6 cellular contexts compared by ENCODE assay signal in the genomic region with DNA sequence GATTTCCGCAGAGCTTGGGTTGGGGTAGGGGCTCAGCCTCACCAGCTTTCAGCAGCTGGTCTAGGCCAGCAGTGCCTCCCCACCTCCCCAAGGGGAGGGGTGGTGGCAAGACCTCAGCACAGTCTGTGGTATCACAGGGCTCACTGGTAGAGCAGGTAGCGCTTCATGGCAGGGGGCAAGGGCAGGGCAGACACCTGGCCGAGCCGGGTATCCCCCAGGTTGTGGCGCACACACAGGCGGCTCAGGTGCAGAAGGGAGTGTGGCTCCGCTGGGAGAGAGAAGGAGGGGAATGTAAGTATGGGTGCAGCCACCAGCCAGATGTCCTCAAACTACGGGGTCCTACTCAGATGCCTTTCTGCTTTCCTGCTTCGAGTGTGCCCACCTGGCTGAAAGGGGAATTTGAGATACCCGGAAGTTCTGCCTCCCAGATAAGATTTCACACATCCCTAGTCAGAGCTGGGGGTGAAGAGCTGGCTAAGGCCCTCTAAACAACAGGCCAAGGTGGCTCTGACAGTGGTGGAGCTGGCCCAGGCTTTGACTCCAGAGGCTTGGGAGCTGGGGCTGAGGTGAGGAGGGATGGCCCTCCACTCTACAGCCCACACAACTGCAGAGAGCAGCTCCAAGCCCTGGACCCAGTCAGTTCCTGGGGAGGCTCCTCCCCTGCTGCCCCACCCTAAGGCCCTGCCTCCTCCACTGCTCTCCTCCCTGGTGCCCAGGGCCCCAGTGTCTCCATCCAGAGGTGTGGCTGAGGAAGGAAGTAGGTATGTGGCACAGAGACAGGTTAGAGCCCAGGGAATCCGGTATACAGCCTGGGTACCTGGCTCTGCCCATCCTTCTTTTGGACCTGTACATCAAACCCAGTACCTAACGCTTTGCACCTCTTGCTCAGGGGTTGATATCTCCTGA. TPM values are rescaled to one million over a fixed set of nuclear protein-coding genes. Genes with fewer than 3 reads are reported as not detected.
DNase-seq lines count a peak whose midpoint lies in the region; ATAC-seq, FAIRE-seq and TF ChIP-seq lines count a peak whose summit lies in the region.

No MANE protein-coding gene starts in this region.

- H3K4me3 ChIP-seq in K562, result peak overlapping the region; percentile 73

- no peak for TF ChIP-seq RAD21 in K562 (CRISPR knock-in tag; conservative IDR thresholded peaks at IDR 0.05 in 1 of 2, IDR thresholded peaks at IDR 0.05 in 1 of 2)

- peak overlapping the region; percentile 87 to 92 for H3K4me3 Mint-ChIP-seq in CD14-positive monocyte
- peak overlapping the region; percentile 87 to 95 (median 95) for H3K4me3 Mint-ChIP-seq in nephron

- H3K9me3 Mint-ChIP-seq in CD14-positive monocyte, result no peaks in the 10 kb centered on the region
- no peaks in the 10 kb centered on the region for H3K9me3 Mint-ChIP-seq in nephron

- H3K9ac ChIP-seq in K562 (ENCODE audit: insufficient read depth in 1 of 2, low read depth in 2 of 2, low read length in 2 of 2), result peak overlapping the region in 1 of 2 experiments; percentile 53; a peak in 2 of 4 replicates

- TF ChIP-seq CTCF in CD14-positive monocyte (IDR thresholded peaks at IDR 0.05) (no peak), K562 (IDR thresholded peaks at IDR 0.05 in 2 of 3, conservative IDR thresholded peaks at IDR 0.05 in 1 of 3; ENCODE audit: insufficient read depth in 2 of 3, low read depth in 1 of 3, low read length in 3 of 3) (no peak), nephron (IDR thresholded peaks at IDR 0.05; ENCODE audit: unreplicated experiment in 3 of 3) (no peak)

- CTCF ChIA-PET in K562 (lab: Yijun Ruan, JAX; ENCODE audit: low intra/inter-chr PET ratio), result interaction anchor here (0.6 to 0.7 kb wide), 2 partner anchors 112 to 171 kb away, joined by 3 to 4 read pairs; no protein-coding TSS in a partner anchor

- TF ChIP-seq EP300 in K562 (IDR thresholded peaks at IDR 0.05; ENCODE audit: low read length), result no peak

- H3K9me1 ChIP-seq in K562 (ENCODE audit: control insufficient read depth, insufficient read depth, low read length), result no peaks in the 10 kb centered on the region

- WGBS in K562 (ENCODE audit: insufficient coverage, low coverage, missing lambda C conversion rate), result 66% methylated on average over 9 of the region's 12 CpGs

- peaks cover 37 to 62% of the 10 kb centered on the region in 2 experiments; a peak in 4 of 5 replicates for H3K4me1 ChIP-seq in K562 (replicated peaks in 1 of 2; ENCODE audit: control insufficient read depth in 2 of 2, insufficient read depth in 2 of 2, low read length in 2 of 2)

- ATAC-seq in K562 (peak; percentile 50), GM19023 (IDR thresholded peaks at IDR 0.05; ENCODE audit: unreplicated experiment) (no peak), HG02798 (IDR thresholded peaks at IDR 0.05; ENCODE audit: poor library complexity, unreplicated experiment) (no peak)

- H3K9me3 ChIP-seq in K562 (replicated peaks; ENCODE audit: control insufficient read depth, insufficient read depth, low read depth, low read length), result no peaks in the 10 kb centered on the region

- peaks cover 47% of the 10 kb centered on the region for H4K20me1 ChIP-seq in K562 (replicated peaks; ENCODE audit: control insufficient read depth, insufficient read depth, low read length)

- TF ChIP-seq POLR2A in K562 (conservative IDR thresholded peaks at IDR 0.05), result peak; percentile 70

- H3K36me3 ChIP-seq in K562 (ENCODE audit: control insufficient read depth, insufficient read depth, low read length), result peaks cover 42% of the 10 kb centered on the region

- in situ Hi-C loops in K562 (cut with MboI), result no loop called here

- H3K27me3 ChIP-seq in K562 (ENCODE audit: control insufficient read depth in 2 of 2, insufficient read depth in 2 of 2, low read length in 2 of 2), result no peaks in the 10 kb centered on the region

- POLR2A ChIA-PET in K562 (lab: Yijun Ruan, JAX), result interaction anchor here (0.5 to 11.3 kb wide), 16 partner anchors 8 to 368 kb away, joined by 3 to 174 read pairs (median 4); partner anchors contain the start of genes C12orf57, CDCA3, RNU7-1 and USP5

- H2AFZ ChIP-seq in K562 (ENCODE audit: low read depth, low read length), result no peak overlapping the region

- H3K4me1 Mint-ChIP-seq in CD14-positive monocyte (peaks cover 65% of the 10 kb centered on the region), nephron (peaks cover 40% of the 10 kb centered on the region)

- H3K79me2 ChIP-seq in K562 (ENCODE audit: control insufficient read depth, insufficient read depth, low read length), result peaks cover 64% of the 10 kb centered on the region

- intact Hi-C loops in CD14-positive monocyte (cut with micrococcal nuclease) (loop anchor here (5.0 kb wide), 3 partner anchors 36 to 91 kb away; partner anchors contain the start of genes C12orf57 (in 1 of the 2) and RNU7-1 (in 1 of the 2)), K562 (cut with micrococcal nuclease) (no loop called here)

- no peak for DNase-seq in CD14-positive monocyte (ENCODE audit: low spot score)
- peak; percentile 81 for DNase-seq in LoVo (ENCODE audit: low spot score)
- DNase-seq in K562 (ENCODE audit: extremely low read depth in 1 of 4, low spot score in 3 of 4), result peak in 3 of 4 experiments; percentile 21 to 71 (median 46)

- H3K27me3 Mint-ChIP-seq in CD14-positive monocyte (ENCODE audit: low read depth in 3 of 3) (peaks cover 0 to 3% (median 0%) of the 10 kb centered on the region in 3 donors), nephron (ENCODE audit: low read depth) (peaks cover 7% of the 10 kb centered on the region)

- H3K4me2 ChIP-seq in K562 (ENCODE audit: insufficient read depth, low read length), result peak overlapping the region; percentile 88

- no peak for FAIRE-seq in K562 (lab: Jason Lieb, UNC)

- H3K27ac ChIP-seq in K562 (ENCODE audit: extremely low read depth, low read depth, low read length), result peak overlapping the region; percentile 31; the same call in 1 of the 3 replicates

- H3K36me3 Mint-ChIP-seq in CD14-positive monocyte (peaks cover 26 to 38% of the 10 kb centered on the region in 2 donors), nephron (ENCODE audit: low read depth) (peaks cover 29% of the 10 kb centered on the region)

- peak overlapping the region in 4 of 7 donors; percentile 18 to 81 (median 49) for H3K27ac Mint-ChIP-seq in CD14-positive monocyte
- H3K27ac Mint-ChIP-seq in nephron, result peak overlapping the region in 2 of 3 experiments; percentile 25 to 74

- BruUV-seq in K562 (replicated peaks; lab: Mats Ljungman, UMichigan), result no TSS peak

RNA-seq across cellular contexts. Expression of gene SPSB2, which starts 1.8 kb away (rescaled TPM):
- polyA plus RNA-seq in CD14-positive monocyte (1 to 10 TPM; 6.6 to 6.9 TPM), K562 (2011; rRNA removed) (1.9 and 3.0 TPM in 2 replicates), K562 (2014; fragmentation: Illumina TruSeq; extraction: Trizol) (1.4 and 5.5 TPM in 2 replicates), K562 (2014; fragmentation: Nextera tagmentation; extraction: Ambion mirVana) (under 1 TPM; 0.10 to 0.29 TPM), K562 (2014; rRNA removed) (10.5 and 13.7 TPM in 2 replicates)
- total RNA-seq in K562 (2011; cell fraction: chromatin; rRNA removed; ENCODE audit: low replicate concordance), result 1.5 and 5.5 TPM in 2 replicates
- total RNA-seq in K562 (2011; cell fraction: nucleolus; rRNA removed), result 4.5 and 5.3 TPM in 2 replicates
- total RNA-seq in K562 (2011; cell fraction: nucleoplasm; rRNA removed), result 4.0 and 5.6 TPM in 2 replicates
- total RNA-seq in K562 (2014; rRNA removed) (8.9 and 10.6 TPM in 2 replicates), K562 (2014; rRNA removed; fragmentation: Illumina TruSeq; extraction: Trizol) (1.3 and 1.6 TPM in 2 replicates), K562 (2015; rRNA removed; fragmentation: Illumina TruSeq; extraction: Trizol) (7.2 and 7.9 TPM in 2 replicates), K562 (2021) (7.5 and 9.4 TPM in 2 replicates)
- 5.1 and 8.3 TPM in 2 replicates for polyA plus RNA-seq in K562 (2011; cell fraction: cytosol; rRNA removed)
- polyA plus RNA-seq in K562 (2011; cell fraction: nucleus; rRNA removed), result 5.3 and 7.2 TPM in 2 replicates
- 5.7 and 6.2 TPM in 2 replicates for polyA plus RNA-seq in K562 (2012)
- polyA minus RNA-seq in K562 (2011; rRNA and poly(A)+ RNA removed), result 0.70 and 1.5 TPM in 2 replicates
- polyA minus RNA-seq in K562 (2011; cell fraction: cytosol; rRNA and poly(A)+ RNA removed), result 2.0 and 2.5 TPM in 2 replicates
- 4.8 and 6.1 TPM in 2 replicates for polyA minus RNA-seq in K562 (2011; cell fraction: nucleus; rRNA and poly(A)+ RNA removed)

RNA-seq across cellular contexts. Expression of gene TPI1, which starts 4.0 kb away (rescaled TPM):
- polyA plus RNA-seq in CD14-positive monocyte (100 to 1,000 TPM; 764 to 839 TPM), K562 (2011; rRNA removed) (1,939 and 1,978 TPM in 2 replicates), K562 (2014; fragmentation: Illumina TruSeq; extraction: Trizol) (1,007 and 1,220 TPM in 2 replicates), K562 (2014; fragmentation: Nextera tagmentation; extraction: Ambion mirVana) (1,000 to 10,000 TPM; 4,965 to 4,971 TPM), K562 (2014; rRNA removed) (764 and 829 TPM in 2 replicates)
- total RNA-seq in K562 (2011; cell fraction: chromatin; rRNA removed; ENCODE audit: low replicate concordance), result 247 and 515 TPM in 2 replicates
- 482 and 515 TPM in 2 replicates for total RNA-seq in K562 (2011; cell fraction: nucleolus; rRNA removed)
- 405 and 412 TPM in 2 replicates for total RNA-seq in K562 (2011; cell fraction: nucleoplasm; rRNA removed)
- total RNA-seq in K562 (2014; rRNA removed) (810 and 1,081 TPM in 2 replicates), K562 (2014; rRNA removed; fragmentation: Illumina TruSeq; extraction: Trizol) (553 and 662 TPM in 2 replicates), K562 (2015; rRNA removed; fragmentation: Illumina TruSeq; extraction: Trizol) (816 and 892 TPM in 2 replicates), K562 (2021) (678 and 684 TPM in 2 replicates)
- polyA plus RNA-seq in K562 (2011; cell fraction: cytosol; rRNA removed), result 2,885 and 2,924 TPM in 2 replicates
- polyA plus RNA-seq in K562 (2011; cell fraction: nucleus; rRNA removed), result 1,145 and 1,403 TPM in 2 replicates
- polyA plus RNA-seq in K562 (2012), result 681 and 688 TPM in 2 replicates
- 1,244 and 1,320 TPM in 2 replicates for polyA minus RNA-seq in K562 (2011; rRNA and poly(A)+ RNA removed)
- 431 and 480 TPM in 2 replicates for polyA minus RNA-seq in K562 (2011; cell fraction: cytosol; rRNA and poly(A)+ RNA removed)
- 154 and 318 TPM in 2 replicates for polyA minus RNA-seq in K562 (2011; cell fraction: nucleus; rRNA and poly(A)+ RNA removed)

RNA-seq across cellular contexts. Expression of gene USP5, which starts 19.4 kb away (rescaled TPM):
- 10 to 100 TPM; 29.9 to 32.4 TPM for polyA plus RNA-seq in CD14-positive monocyte
- total RNA-seq in K562 (2011; cell fraction: chromatin; rRNA removed; ENCODE audit: low replicate concordance), result 34.6 and 100 TPM in 2 replicates
- 63.3 and 65.9 TPM in 2 replicates for total RNA-seq in K562 (2011; cell fraction: nucleolus; rRNA removed)
- 36.9 and 44.7 TPM in 2 replicates for total RNA-seq in K562 (2011; cell fraction: nucleoplasm; rRNA removed)
- total RNA-seq in K562 (2014; rRNA removed), result 64.3 and 69.8 TPM in 2 replicates
- 26.3 and 32.5 TPM in 2 replicates for total RNA-seq in K562 (2014; rRNA removed; fragmentation: Illumina TruSeq; extraction: Trizol)
- total RNA-seq in K562 (2015; rRNA removed; fragmentation: Illumina TruSeq; extraction: Trizol), result 59.4 and 59.8 TPM in 2 replicates
- 103 and 107 TPM in 2 replicates for total RNA-seq in K562 (2021)
- 48.6 and 52.9 TPM in 2 replicates for polyA plus RNA-seq in K562 (2011; rRNA removed)
- 43.0 and 64.9 TPM in 2 replicates for polyA plus RNA-seq in K562 (2011; cell fraction: cytosol; rRNA removed)
- 84.2 and 119 TPM in 2 replicates for polyA plus RNA-seq in K562 (2011; cell fraction: nucleus; rRNA removed)
- polyA plus RNA-seq in K562 (2012), result 53.9 and 72.4 TPM in 2 replicates
- 72.8 and 91.3 TPM in 2 replicates for polyA plus RNA-seq in K562 (2014; fragmentation: Illumina TruSeq; extraction: Trizol)
- 1 to 10 TPM; 1.4 to 3.4 TPM for polyA plus RNA-seq in K562 (2014; fragmentation: Nextera tagmentation; extraction: Ambion mirVana)
- 44.9 and 45.4 TPM in 2 replicates for polyA plus RNA-seq in K562 (2014; rRNA removed)
- polyA minus RNA-seq in K562 (2011; rRNA and poly(A)+ RNA removed), result 54.8 and 77.1 TPM in 2 replicates
- 44.9 and 47.5 TPM in 2 replicates for polyA minus RNA-seq in K562 (2011; cell fraction: cytosol; rRNA and poly(A)+ RNA removed)
- 22.6 and 28.9 TPM in 2 replicates for polyA minus RNA-seq in K562 (2011; cell fraction: nucleus; rRNA and poly(A)+ RNA removed)

RNA-seq across cellular contexts. Expression of gene CDCA3, which starts 20.2 kb away (rescaled TPM):
- polyA plus RNA-seq in CD14-positive monocyte (under 1 TPM; 0.57 to 0.61 TPM), K562 (2011; rRNA removed) (57.3 and 65.6 TPM in 2 replicates), K562 (2014; fragmentation: Illumina TruSeq; extraction: Trizol) (80.8 and 86.3 TPM in 2 replicates), K562 (2014; fragmentation: Nextera tagmentation; extraction: Ambion mirVana) (10 to 100 TPM; 24.2 to 30.6 TPM), K562 (2014; rRNA removed) (80.3 and 103 TPM in 2 replicates)
- 76.2 and 111 TPM in 2 replicates for total RNA-seq in K562 (2011; cell fraction: chromatin; rRNA removed; ENCODE audit: low replicate concordance)
- 89.6 and 97.7 TPM in 2 replicates for total RNA-seq in K562 (2011; cell fraction: nucleolus; rRNA removed)
- total RNA-seq in K562 (2011; cell fraction: nucleoplasm; rRNA removed), result 82.1 and 89.9 TPM in 2 replicates
- total RNA-seq in K562 (2014; rRNA removed) (55.1 and 71.3 TPM in 2 replicates), K562 (2014; rRNA removed; fragmentation: Illumina TruSeq; extraction: Trizol) (37.5 and 38.9 TPM in 2 replicates), K562 (2015; rRNA removed; fragmentation: Illumina TruSeq; extraction: Trizol) (62.3 and 62.7 TPM in 2 replicates), K562 (2021) (47.2 and 47.4 TPM in 2 replicates)
- 85.3 and 132 TPM in 2 replicates for polyA plus RNA-seq in K562 (2011; cell fraction: cytosol; rRNA removed)
- 187 and 242 TPM in 2 replicates for polyA plus RNA-seq in K562 (2011; cell fraction: nucleus; rRNA removed)
- polyA plus RNA-seq in K562 (2012), result 54.6 and 57.3 TPM in 2 replicates
- polyA minus RNA-seq in K562 (2011; rRNA and poly(A)+ RNA removed), result 32.5 and 43.7 TPM in 2 replicates
- polyA minus RNA-seq in K562 (2011; cell fraction: cytosol; rRNA and poly(A)+ RNA removed), result 44.4 and 45.3 TPM in 2 replicates
- 54.7 and 69.0 TPM in 2 replicates for polyA minus RNA-seq in K562 (2011; cell fraction: nucleus; rRNA and poly(A)+ RNA removed)

RNA-seq across cellular contexts. Expression of gene GNB3, which starts 30.6 kb away (rescaled TPM):
- polyA plus RNA-seq in CD14-positive monocyte (not detected), K562 (2011; rRNA removed) (1.9 and 6.8 TPM in 2 replicates), K562 (2014; fragmentation: Illumina TruSeq; extraction: Trizol) (3.6 and 5.8 TPM in 2 replicates), K562 (2014; fragmentation: Nextera tagmentation; extraction: Ambion mirVana) (1 to 10 TPM; 1.5 to 2.4 TPM), K562 (2014; rRNA removed) (2.9 and 6.1 TPM in 2 replicates)
- 21.3 and 60.8 TPM in 2 replicates for total RNA-seq in K562 (2011; cell fraction: chromatin; rRNA removed; ENCODE audit: low replicate concordance)
- 31.3 and 31.9 TPM in 2 replicates for total RNA-seq in K562 (2011; cell fraction: nucleolus; rRNA removed)
- 25.8 and 28.7 TPM in 2 replicates for total RNA-seq in K562 (2011; cell fraction: nucleoplasm; rRNA removed)
- total RNA-seq in K562 (2014; rRNA removed) (0.65 and 1.4 TPM in 2 replicates), K562 (2014; rRNA removed; fragmentation: Illumina TruSeq; extraction: Trizol) (0.61 and 1.8 TPM in 2 replicates), K562 (2015; rRNA removed; fragmentation: Illumina TruSeq; extraction: Trizol) (2.0 and 2.2 TPM in 2 replicates), K562 (2021) (3.4 and 4.5 TPM in 2 replicates)
- polyA plus RNA-seq in K562 (2011; cell fraction: cytosol; rRNA removed), result 2.3 and 4.7 TPM in 2 replicates
- polyA plus RNA-seq in K562 (2011; cell fraction: nucleus; rRNA removed), result 36.2 and 42.6 TPM in 2 replicates
- 4.7 and 6.6 TPM in 2 replicates for polyA plus RNA-seq in K562 (2012)
- 0.84 and 2.3 TPM in 2 replicates for polyA minus RNA-seq in K562 (2011; rRNA and poly(A)+ RNA removed)
- 1.8 TPM in 1 of 2 replicates, not detected in the other for polyA minus RNA-seq in K562 (2011; cell fraction: cytosol; rRNA and poly(A)+ RNA removed)
- polyA minus RNA-seq in K562 (2011; cell fraction: nucleus; rRNA and poly(A)+ RNA removed), result 4.6 and 8.8 TPM in 2 replicates
